ENCODE assay signal across 11 cellular contexts in genomic region chr12:10196210-10196609, GRCh38. TPM values are rescaled to one million over a fixed set of nuclear protein-coding genes. Genes with fewer than 3 reads are reported as not detected.
A peak's percentile ranks its signal among the peaks of the same experiment; 100 is the strongest.
DNase-seq lines count a peak whose midpoint lies in the region; ATAC-seq and FAIRE-seq lines count a peak whose summit lies in the region.
"Had no signal": no experiment of that assay in that cellular context is flagged by ENCODE, and none has a peak within 500 bp of the region (broad histone marks: within the 10 kb centered on the region; RNA-seq: fewer than 3 reads in every experiment).

No MANE protein-coding gene starts in this region.

- H3K4me3 Mint-ChIP-seq in natural killer cell treated with Interleukin-12 subunit alpha and Interleukin-12 subunit beta and Interleukin-15 and Interleukin-18, amount 100 ng/mL, for 72 hours = peak overlapping the region; percentile 73
- H3K4me3 Mint-ChIP-seq in activated CD4-positive, alpha-beta T cell treated with anti-CD3 and anti-CD28 coated beads, Interleukin-2, amount 10 ng/mL, durations not matched to agents 24 days and 14 days = no peak overlapping the region
- H3K4me3 Mint-ChIP-seq: activated T-helper 1 cell treated with anti-CD3 and anti-CD28 coated beads, Interleukin-12 subunit alpha, Interleukin-12 subunit beta, Interleukin-2, Interleukin-4 antibody, amounts not matched to agents 30 ng/mL and 10 ng/mL and 1 ng/mL, durations not matched to agents 14 hours and 24 hours and 36 hours had no signal

- no peaks in the 10 kb centered on the region for H3K4me1 ChIP-seq in small intestine (ENCODE audit: control insufficient read depth in 2 of 2, insufficient read depth in 1 of 2, low read depth in 1 of 2, low read length in 1 of 2)

- H3K36me3 Mint-ChIP-seq in natural killer cell treated with Interleukin-12 subunit alpha and Interleukin-12 subunit beta and Interleukin-15 and Interleukin-18, amount 100 ng/mL, for 72 hours = no peaks in the 10 kb centered on the region
- no peaks in the 10 kb centered on the region for H3K36me3 Mint-ChIP-seq in activated CD4-positive, alpha-beta T cell treated with anti-CD3 and anti-CD28 coated beads, Interleukin-2, amount 10 ng/mL, durations not matched to agents 24 days and 14 days (ENCODE audit: low read depth)

- FAIRE-seq in small intestine (lab: Jason Lieb, UNC) = no peak
- FAIRE-seq: colon had no signal

- no peaks in the 10 kb centered on the region for H3K36me3 ChIP-seq in small intestine (ENCODE audit: control insufficient read depth in 2 of 2, insufficient read depth in 2 of 2, low read length in 2 of 2)

- no peaks in the 10 kb centered on the region for H3K9me3 ChIP-seq in small intestine (ENCODE audit: control insufficient read depth, low read depth)

- 69 to 72% (median 71%) methylated on average over 10 of the region's 10 CpGs for WGBS in small intestine, 3 donors

- H3K27me3 Mint-ChIP-seq in natural killer cell treated with Interleukin-12 subunit alpha and Interleukin-12 subunit beta and Interleukin-15 and Interleukin-18, amount 100 ng/mL, for 72 hours = peaks cover 8 to 13% of the 10 kb centered on the region in 2 donors
- H3K27me3 Mint-ChIP-seq in activated CD4-positive, alpha-beta T cell treated with anti-CD3 and anti-CD28 coated beads, Interleukin-2, amount 10 ng/mL, durations not matched to agents 24 days and 14 days = peaks cover 18% of the 10 kb centered on the region

- no peaks in the 10 kb centered on the region for H3K27me3 ChIP-seq in small intestine (ENCODE audit: control insufficient read depth in 2 of 2, insufficient read depth in 2 of 2, low read length in 2 of 2)

- no peak overlapping the region for H3K4me3 ChIP-seq in small intestine (ENCODE audit: low read depth in 1 of 2, low read length in 2 of 2)

- DNase-seq in Kasumi-1 (lab: John Stamatoyannopoulos, UW) = peak; percentile 8 to 31
- no peak for DNase-seq in natural killer cell treated with Interleukin-12 subunit alpha and Interleukin-12 subunit beta and Interleukin-15 and Interleukin-18, amount 100 ng/mL, for 72 hours (ENCODE audit: low spot score)
- DNase-seq in HCEC 1CT = no peak
- DNase-seq in small intestine = no peak
- no peak for DNase-seq in activated CD4-positive, alpha-beta T cell treated with anti-CD3 and anti-CD28 coated beads, Interleukin-2, amount 10 ng/mL, durations not matched to agents 24 days and 14 days
- DNase-seq: stimulated activated CD4-positive, alpha-beta T cell treated with anti-CD3 and anti-CD28 coated beads, Interleukin-2, amount 100 ng/mL, for 48 hours had no signal

- no peaks in the 10 kb centered on the region for H3K9me3 Mint-ChIP-seq in natural killer cell treated with Interleukin-12 subunit alpha and Interleukin-12 subunit beta and Interleukin-15 and Interleukin-18, amount 100 ng/mL, for 72 hours
- no peaks in the 10 kb centered on the region for H3K9me3 Mint-ChIP-seq in activated CD4-positive, alpha-beta T cell treated with anti-CD3 and anti-CD28 coated beads, Interleukin-2, amount 10 ng/mL, durations not matched to agents 24 days and 14 days
- H3K9me3 Mint-ChIP-seq: activated T-helper 1 cell treated with anti-CD3 and anti-CD28 coated beads, Interleukin-12 subunit alpha, Interleukin-12 subunit beta, Interleukin-2, Interleukin-4 antibody, amounts not matched to agents 30 ng/mL and 10 ng/mL and 1 ng/mL, durations not matched to agents 14 hours and 24 hours and 36 hours had no signal

- H3K27ac ChIP-seq in small intestine (ENCODE audit: low read depth in 1 of 2, low read length in 1 of 2) = no peak overlapping the region

- H3K27ac Mint-ChIP-seq in natural killer cell treated with Interleukin-12 subunit alpha and Interleukin-12 subunit beta and Interleukin-15 and Interleukin-18, amount 100 ng/mL, for 72 hours = peak overlapping the region in 1 of 2 donors; percentile 56
- no peak overlapping the region for H3K27ac Mint-ChIP-seq in activated CD4-positive, alpha-beta T cell treated with anti-CD3 and anti-CD28 coated beads, Interleukin-2, amount 10 ng/mL, durations not matched to agents 24 days and 14 days
- H3K27ac Mint-ChIP-seq: activated T-helper 1 cell treated with anti-CD3 and anti-CD28 coated beads, Interleukin-12 subunit alpha, Interleukin-12 subunit beta, Interleukin-2, Interleukin-4 antibody, amounts not matched to agents 30 ng/mL and 10 ng/mL and 1 ng/mL, durations not matched to agents 14 hours and 24 hours and 36 hours had no signal

- intact Hi-C loops in activated CD4-positive, alpha-beta T cell treated with anti-CD3 and anti-CD28 coated beads, Interleukin-2, amount 10 ng/mL, durations not matched to agents 24 days and 14 days (cut with micrococcal nuclease) = no loop called here

- ATAC-seq in GM19035 (IDR thresholded peaks at IDR 0.05; ENCODE audit: unreplicated experiment) (peak; percentile 98), HG02642 (IDR thresholded peaks at IDR 0.05; ENCODE audit: poor library complexity, unreplicated experiment) (peak; percentile 67)
- ATAC-seq in natural killer cell treated with Interleukin-12 subunit alpha and Interleukin-12 subunit beta and Interleukin-15 and Interleukin-18, amount 100 ng/mL, for 72 hours = peak; percentile 82 to 83

- peaks cover 29 to 34% of the 10 kb centered on the region in 2 donors for H3K4me1 Mint-ChIP-seq in natural killer cell treated with Interleukin-12 subunit alpha and Interleukin-12 subunit beta and Interleukin-15 and Interleukin-18, amount 100 ng/mL, for 72 hours (ENCODE audit: low read depth in 2 of 2)
- no peaks in the 10 kb centered on the region for H3K4me1 Mint-ChIP-seq in activated CD4-positive, alpha-beta T cell treated with anti-CD3 and anti-CD28 coated beads, Interleukin-2, amount 10 ng/mL, durations not matched to agents 24 days and 14 days

RNA-seq across cellular contexts. Expression of gene GABARAPL1, which starts 16.5 kb away (rescaled TPM):
- 10 to 100 TPM; 24.9 to 48.8 TPM for total RNA-seq in natural killer cell treated with Interleukin-12 subunit alpha and Interleukin-12 subunit beta and Interleukin-15 and Interleukin-18, amount 100 ng/mL, for 72 hours
- polyA plus RNA-seq in small intestine = 10 to 100 TPM; 38.9 to 59.4 (median 56.6) TPM
- total RNA-seq in activated CD4-positive, alpha-beta T cell treated with anti-CD3 and anti-CD28 coated beads, Interleukin-2, amount 10 ng/mL, durations not matched to agents 24 days and 14 days = 1.5 and 2.6 TPM in 2 replicates

RNA-seq across cellular contexts. Expression of gene TMEM52B, which starts 17.4 kb away (rescaled TPM):
- not detected for total RNA-seq in natural killer cell treated with Interleukin-12 subunit alpha and Interleukin-12 subunit beta and Interleukin-15 and Interleukin-18, amount 100 ng/mL, for 72 hours
- under 1 TPM in 1 of 3 donors, not detected in 2; 0.10 TPM for polyA plus RNA-seq in small intestine
- not detected in 2 replicates for total RNA-seq in activated CD4-positive, alpha-beta T cell treated with anti-CD3 and anti-CD28 coated beads, Interleukin-2, amount 10 ng/mL, durations not matched to agents 24 days and 14 days
- total RNA-seq: activated T-helper 1 cell treated with anti-CD3 and anti-CD28 coated beads, Interleukin-12 subunit alpha, Interleukin-12 subunit beta, Interleukin-2, Interleukin-4 antibody, amounts not matched to agents 30 ng/mL and 10 ng/mL and 1 ng/mL, durations not matched to agents 14 hours and 24 hours and 36 hours; myocyte had no signal

RNA-seq across cellular contexts. Expression of gene OLR1, which starts 24.3 kb away (rescaled TPM):
- total RNA-seq in natural killer cell treated with Interleukin-12 subunit alpha and Interleukin-12 subunit beta and Interleukin-15 and Interleukin-18, amount 100 ng/mL, for 72 hours = not detected
- under 1 TPM in 2 of 3 donors, not detected in 1; 0.18 to 0.27 TPM for polyA plus RNA-seq in small intestine
- total RNA-seq in activated CD4-positive, alpha-beta T cell treated with anti-CD3 and anti-CD28 coated beads, Interleukin-2, amount 10 ng/mL, durations not matched to agents 24 days and 14 days = not detected in 2 replicates
- total RNA-seq: activated T-helper 1 cell treated with anti-CD3 and anti-CD28 coated beads, Interleukin-12 subunit alpha, Interleukin-12 subunit beta, Interleukin-2, Interleukin-4 antibody, amounts not matched to agents 30 ng/mL and 10 ng/mL and 1 ng/mL, durations not matched to agents 14 hours and 24 hours and 36 hours; myocyte had no signal

Comparison
In these comparisons a context has a peak if more than half of its experiments do, and no peak if none do; other contexts are left out.
1. DNase-seq: peak in Kasumi-1 (2 of 2); none in natural killer cell treated with Interleukin-12 subunit alpha and Interleukin-12 subunit beta and Interleukin-15 and Interleukin-18, amount 100 ng/mL, for 72 hours (single experiment), HCEC 1CT (single experiment), small intestine (single experiment) and activated CD4-positive, alpha-beta T cell treated with anti-CD3 and anti-CD28 coated beads, Interleukin-2, amount 10 ng/mL, durations not matched to agents 24 days and 14 days (single experiment).
2. Peak in every context shown above with its lines, with median percentiles within 50 percentile points of each other: ATAC-seq.